27 cellular contexts compared by ENCODE assay signal in genomic region chr1:68938051-68938450, GRCh38.
"Had no signal": no experiment of that assay in that cellular context is flagged by ENCODE, and none has a peak within 500 bp of the region (broad histone marks: within the 10 kb centered on the region; RNA-seq: fewer than 3 reads in every experiment).

No MANE protein-coding gene starts in this region.

- H3K36me3 ChIP-seq: neural progenitor cell, ovary, right lobe of liver, stomach, suprapubic skin, tibial artery, transverse colon, upper lobe of right lung, uterus had no signal

- H3K4me1 ChIP-seq: neural progenitor cell, parathyroid adenoma, psoas muscle, right lobe of liver, stomach, suprapubic skin, testis, transverse colon, upper lobe of right lung, uterus had no signal

- H2AFZ ChIP-seq: neural progenitor cell, parathyroid adenoma had no signal

- ATAC-seq: naive thymus-derived CD8-positive, alpha-beta T cell; natural killer cell treated with Interleukin-12 subunit alpha and Interleukin-12 subunit beta and Interleukin-15 and Interleukin-18, amount 100 ng/mL, for 72 hours; psoas muscle; right cardiac atrium; right lobe of liver; stimulated activated effector memory CD8-positive, alpha-beta T cell treated with anti-CD3 and anti-CD28 coated beads, Interleukin-12 subunit alpha, Interleukin-12 subunit beta, amount 100 ng/mL, for 72 hours; stimulated activated naive B cell treated with anti-CD40 and anti-IgM and Interleukin-4, amounts not matched to agents 10 μg/mL and 1 μg/mL and 100 μg/mL, for 72 hours; upper lobe of right lung had no signal

- H3K4me2 ChIP-seq: neural progenitor cell had no signal

- H3K27me3 ChIP-seq: neural progenitor cell, ovary, right lobe of liver, stomach, suprapubic skin, testis, tibial artery, transverse colon, upper lobe of right lung, uterus had no signal

- H3K9me3 ChIP-seq: ovary, psoas muscle, right lobe of liver, stomach, suprapubic skin, testis, tibial artery, upper lobe of right lung, uterus had no signal

- H3K4me3 ChIP-seq: neural progenitor cell, ovary, psoas muscle, right lobe of liver, stomach, suprapubic skin, testis, tibial artery, transverse colon, upper lobe of right lung, uterus had no signal

- H3K27ac ChIP-seq: neural progenitor cell, ovary, parathyroid adenoma, psoas muscle, right lobe of liver, stomach, suprapubic skin, testis, tibial artery, upper lobe of right lung, uterus had no signal

- H3K9ac ChIP-seq: neural progenitor cell, parathyroid adenoma had no signal

- DNase-seq: naive B cell; naive thymus-derived CD8-positive, alpha-beta T cell; nephron progenitor cell; occipital lobe; ovary; posterior cingulate gyrus; psoas muscle; right cardiac atrium; right lobe of liver; small intestine; stimulated activated CD4-positive, alpha-beta T cell treated with anti-CD3 and anti-CD28 coated beads, Interleukin-15, amount 100 ng/mL, for 24 hours; stimulated activated CD4-positive, alpha-beta T cell treated with anti-CD3 and anti-CD28 coated beads, Interleukin-2, amount 100 ng/mL, for 24 hours; stimulated activated CD4-positive, alpha-beta T cell treated with anti-CD3 and anti-CD28 coated beads, Interleukin-2, amount 100 ng/mL, for 48 hours; stimulated activated CD4-positive, alpha-beta T cell treated with anti-CD3 and anti-CD28 coated beads, Interleukin-4, amount 100 ng/mL, for 24 hours; stimulated activated naive B cell treated with anti-CD40 and anti-IgM and Interleukin-4, amounts not matched to agents 10 μg/mL and 1 μg/mL and 100 μg/mL, for 72 hours; stimulated activated naive CD4-positive, alpha-beta T cell treated with Interleukin-2 at 50 U/mL for 16 hours; stomach; testis; tibial artery; transverse colon; upper lobe of right lung; uterus had no signal

- H3K79me2 ChIP-seq: parathyroid adenoma had no signal
